In the genomic region with DNA sequence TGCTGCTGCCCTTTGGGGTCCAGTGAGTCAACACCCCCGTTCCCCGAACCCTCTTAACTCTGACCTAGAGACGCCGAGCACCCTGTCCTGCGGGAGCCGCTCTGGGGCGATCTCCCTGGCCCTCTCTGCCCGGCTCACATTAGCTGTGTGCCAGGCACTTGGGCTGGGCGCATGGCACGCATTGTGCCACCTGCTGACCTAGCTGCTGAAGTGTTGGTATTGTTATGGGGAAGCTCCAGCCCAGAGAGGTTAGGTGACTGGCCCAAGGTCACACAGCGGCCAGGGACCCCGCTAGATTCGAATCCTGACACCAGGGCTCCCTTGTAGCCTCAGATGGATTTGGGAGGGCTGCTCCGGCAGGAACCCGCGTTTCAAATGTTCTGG, we compare ENCODE assay signal across 6 cellular contexts. TPM values are rescaled to one million over a fixed set of nuclear protein-coding genes. Genes with fewer than 3 reads are reported as not detected.
DNase-seq lines count a peak whose midpoint lies in the region; ATAC-seq and TF ChIP-seq lines count a peak whose summit lies in the region.

No MANE protein-coding gene starts in this region.

- H3K4me2 ChIP-seq in DOHH2 (ENCODE audit: low read length) = peak overlapping the region; percentile 96

- H3K36me3 ChIP-seq in DOHH2 (ENCODE audit: control insufficient read depth, low read length) (peaks cover 3% of the 10 kb centered on the region; the same call in 1 of the 2 replicates), lower lobe of right lung (peaks cover 5% of the 10 kb centered on the region)

- H3K79me2 ChIP-seq in DOHH2 (ENCODE audit: control insufficient read depth, low read length) = peaks cover 18% of the 10 kb centered on the region

- TF ChIP-seq CTCF in DOHH2 (IDR thresholded peaks at IDR 0.05; ENCODE audit: low read depth, low read length, poor library complexity, severe bottlenecking) (no peak), lower lobe of right lung (IDR thresholded peaks at IDR 0.05) (no peak)

- H3K4me3 ChIP-seq in DOHH2 (ENCODE audit: low read length) (peak overlapping the region; percentile 99), lower lobe of right lung (peak overlapping the region; percentile 89)

- no peaks in the 10 kb centered on the region for H3K9me3 ChIP-seq in DOHH2 (ENCODE audit: control insufficient read depth, insufficient read depth, low read length)
- H3K9me3 ChIP-seq in lower lobe of right lung = no peaks in the 10 kb centered on the region

- H3K9me2 ChIP-seq in DOHH2 (replicated peaks; ENCODE audit: control insufficient read depth, low read length) = no peaks in the 10 kb centered on the region

- H4K20me1 ChIP-seq in DOHH2 (ENCODE audit: control insufficient read depth, insufficient read depth, low read depth, low read length) = no peaks in the 10 kb centered on the region

- no peaks in the 10 kb centered on the region for H3F3A ChIP-seq in DOHH2 (ENCODE audit: control insufficient read depth, insufficient read depth)

- H3K27ac ChIP-seq in DOHH2 (ENCODE audit: low read depth, low read length) = peak overlapping the region; percentile 53
- peak overlapping the region; percentile 96 for H3K27ac ChIP-seq in lower lobe of right lung

- DNase-seq in activated T-cell treated with anti-CD3 and anti-CD28 coated beads, Interleukin-2, amount 50 U/mL, for 48 hours = peak; percentile 53 to 55
- DNase-seq in lower lobe of right lung (no peak), HuH-7.5 (ENCODE audit: low spot score) (no peak), C1 segment of cervical spinal cord (lab: John Stamatoyannopoulos, UW) (no peak), cerebellar cortex (ENCODE audit: low spot score) (no peak)

- no peaks in the 10 kb centered on the region for H3K27me3 ChIP-seq in DOHH2 (ENCODE audit: control insufficient read depth, low read length)
- H3K27me3 ChIP-seq in lower lobe of right lung (ENCODE audit: low read depth) = no peaks in the 10 kb centered on the region

- peaks cover 28% of the 10 kb centered on the region for H3K4me1 ChIP-seq in DOHH2 (ENCODE audit: control insufficient read depth, low read length)
- H3K4me1 ChIP-seq in lower lobe of right lung = peaks cover 19% of the 10 kb centered on the region

- ATAC-seq in lower lobe of right lung = peak; percentile 47 to 52

- intact Hi-C loops in lower lobe of right lung (cut with DNase I) = no loop called here

RNA-seq across cellular contexts. Expression of a gene that starts 1.1 kb away (rescaled TPM):
- 2.2 TPM for total RNA-seq in lower lobe of right lung

RNA-seq across cellular contexts. Expression of a gene that starts 8.1 kb away (rescaled TPM):
- total RNA-seq in lower lobe of right lung = 65.8 TPM

RNA-seq across cellular contexts. Expression of a gene that starts 13.0 kb away (rescaled TPM):
- 70.5 TPM for total RNA-seq in lower lobe of right lung

RNA-seq across cellular contexts. Expression of a gene that starts 17.8 kb away (rescaled TPM):
- 39.1 TPM for total RNA-seq in lower lobe of right lung

RNA-seq across cellular contexts. Expression of a gene that starts 23.7 kb away (rescaled TPM):
- total RNA-seq in lower lobe of right lung = 4.8 TPM

Comparison
In these comparisons a context has a peak if more than half of its experiments do, and no peak if none do; other contexts are left out.
1. DNase-seq: peak in activated T-cell treated with anti-CD3 and anti-CD28 coated beads, Interleukin-2, amount 50 U/mL, for 48 hours (2 of 2); none in lower lobe of right lung (single experiment), HuH-7.5 (single experiment), C1 segment of cervical spinal cord (0 of 14) and cerebellar cortex (single experiment).